9 cellular contexts compared by ENCODE assay signal in the genomic region with DNA sequence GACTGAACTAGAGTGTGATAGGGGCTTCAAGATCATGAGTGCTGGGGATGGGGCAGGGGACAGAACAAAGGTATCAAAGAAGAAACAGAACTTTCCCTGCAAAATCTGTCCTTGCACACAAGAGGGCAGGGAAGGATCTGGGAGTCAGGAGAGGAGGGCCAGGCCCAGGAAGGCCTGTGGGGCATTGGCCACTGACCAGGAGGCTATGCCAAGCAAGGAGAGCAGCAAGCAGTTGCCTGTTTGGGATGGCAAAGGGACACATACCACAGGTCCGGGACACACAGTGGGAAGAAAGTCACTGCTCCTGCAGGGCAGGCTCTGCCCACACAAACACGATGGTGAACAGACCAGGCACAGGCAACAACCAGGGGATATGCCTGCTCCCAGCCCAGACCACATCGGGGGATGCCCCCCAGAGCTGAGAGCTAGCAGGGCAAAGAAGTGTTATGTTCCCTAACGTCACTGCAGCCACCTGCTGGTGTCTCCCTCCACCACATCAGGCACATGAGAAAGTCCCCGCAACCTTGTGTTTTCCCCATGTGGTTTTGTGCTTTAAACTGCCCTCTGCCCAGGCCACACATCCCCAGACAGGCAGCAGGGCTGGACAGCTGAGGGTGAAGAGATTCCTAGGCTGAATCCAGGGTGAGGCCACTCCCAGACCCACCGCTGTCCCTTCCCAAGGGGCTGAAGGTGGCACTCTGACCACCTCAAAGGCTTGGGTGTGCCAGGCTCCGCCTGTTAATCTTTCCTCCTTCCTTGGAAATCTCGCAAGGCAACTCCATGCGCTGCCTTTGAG. TPM values are rescaled to one million over a fixed set of nuclear protein-coding genes. Genes with fewer than 3 reads are reported as not detected.
A peak's percentile ranks its signal among the peaks of the same experiment; 100 is the strongest.
DNase-seq lines count a peak whose midpoint lies in the region; ATAC-seq lines count a peak whose summit lies in the region.
"Had no signal": no experiment of that assay in that cellular context is flagged by ENCODE, and none has a peak within 500 bp of the region (broad histone marks: within the 10 kb centered on the region; RNA-seq: fewer than 3 reads in every experiment).

No MANE protein-coding gene starts in this region.

- intact Hi-C loops in naive thymus-derived CD4-positive, alpha-beta T cell (cut with micrococcal nuclease), result loop anchor here in 1 of 2 donors (5.0 kb wide), 2 partner anchors 348 to 413 kb away; a partner anchor contains a TSS

- H3K4me3 ChIP-seq in naive thymus-derived CD4-positive, alpha-beta T cell (ENCODE audit: low read length), result no peak overlapping the region

- peaks cover 0 to 3% (median 0%) of the 10 kb centered on the region in 3 donors for H3K4me1 Mint-ChIP-seq in IgD-negative memory B cell
- peaks cover 0 to 8% (median 0%) of the 10 kb centered on the region in 7 donors for H3K4me1 Mint-ChIP-seq in naive thymus-derived CD4-positive, alpha-beta T cell

- CTCF ChIA-PET in naive thymus-derived CD4-positive, alpha-beta T cell (lab: Charles Lee), result interaction anchor here (14.4 kb wide), 1 partner anchor 75 kb away, joined by 259 read pairs; no protein-coding TSS in a partner anchor

- H3K9me3 Mint-ChIP-seq in IgD-negative memory B cell, result no peaks in the 10 kb centered on the region
- H3K9me3 Mint-ChIP-seq in naive thymus-derived CD4-positive, alpha-beta T cell, result no peaks in the 10 kb centered on the region

- H3K4me3 Mint-ChIP-seq in IgD-negative memory B cell, result no peak overlapping the region
- no peak overlapping the region for H3K4me3 Mint-ChIP-seq in naive thymus-derived CD4-positive, alpha-beta T cell

- H3K36me3 Mint-ChIP-seq in IgD-negative memory B cell, result peaks cover 3% of the 10 kb centered on the region
- H3K36me3 Mint-ChIP-seq in naive thymus-derived CD4-positive, alpha-beta T cell, result peaks cover 0 to 28% (median 0%) of the 10 kb centered on the region in 5 donors

- peak overlapping the region in 2 of 3 donors; percentile 68 to 75 for H3K27ac Mint-ChIP-seq in IgD-negative memory B cell
- H3K27ac Mint-ChIP-seq in naive thymus-derived CD4-positive, alpha-beta T cell, result peak overlapping the region in 7 of 9 donors; percentile 26 to 75 (median 58)

- no peak overlapping the region for H3K27ac ChIP-seq in naive thymus-derived CD4-positive, alpha-beta T cell (ENCODE audit: low read depth, low read length)

- no peak for DNase-seq in naive thymus-derived CD4-positive, alpha-beta T cell
- DNase-seq in amygdala (lab: John Stamatoyannopoulos, UW) (no peak), GOT3 (lab: John Stamatoyannopoulos, UW) (no peak), NCI-H1092 treated with DMSO at 0.1 percent for 48 hours (lab: John Stamatoyannopoulos, UW) (no peak), NCI-H526 treated with DMSO at 0.1 percent for 48 hours (lab: John Stamatoyannopoulos, UW) (no peak)
- DNase-seq: IMR-90 had no signal

- H3K27me3 Mint-ChIP-seq in IgD-negative memory B cell, result no peaks in the 10 kb centered on the region
- no peaks in the 10 kb centered on the region for H3K27me3 Mint-ChIP-seq in naive thymus-derived CD4-positive, alpha-beta T cell

- no peaks in the 10 kb centered on the region for H3K4me1 ChIP-seq in naive thymus-derived CD4-positive, alpha-beta T cell (ENCODE audit: control insufficient read depth in 2 of 2, insufficient read depth in 2 of 2, low read length in 2 of 2)

- ATAC-seq in GM18868 (IDR thresholded peaks at IDR 0.05; ENCODE audit: unreplicated experiment) (peak; percentile 93), GM21737 (IDR thresholded peaks at IDR 0.05; ENCODE audit: unreplicated experiment) (peak; percentile 74)
- peak; percentile 6 for ATAC-seq in naive thymus-derived CD4-positive, alpha-beta T cell

- POLR2A ChIA-PET in naive thymus-derived CD4-positive, alpha-beta T cell (lab: Charles Lee), result no interaction called here

- no peaks in the 10 kb centered on the region for H3K27me3 ChIP-seq in naive thymus-derived CD4-positive, alpha-beta T cell (ENCODE audit: control insufficient read depth in 2 of 2, insufficient read depth in 2 of 2, low read length in 2 of 2)

- H3K9me3 ChIP-seq in naive thymus-derived CD4-positive, alpha-beta T cell (ENCODE audit: control insufficient read depth in 2 of 3, low read length in 3 of 3), result no peaks in the 10 kb centered on the region

- peaks cover 0 to 65% (median 5%) of the 10 kb centered on the region in 3 experiments for H3K36me3 ChIP-seq in naive thymus-derived CD4-positive, alpha-beta T cell (ENCODE audit: control insufficient read depth in 2 of 3, insufficient read depth in 3 of 3, low read length in 3 of 3)

RNA-seq across cellular contexts. Expression of a gene that starts 53.6 kb away (rescaled TPM):
- 5.6 TPM for polyA plus RNA-seq in IgD-negative memory B cell
- 10 to 100 TPM; 68.3 to 97.6 (median 73.4) TPM for total RNA-seq in naive thymus-derived CD4-positive, alpha-beta T cell
- polyA plus RNA-seq in naive thymus-derived CD4-positive, alpha-beta T cell, result 1 to 10 TPM; 3.0 to 8.1 TPM

Comparison
In these comparisons a context has a peak if more than half of its experiments do, and no peak if none do; other contexts are left out.
1. ATAC-seq: peak in every context shown above with its lines; median percentile 93 in GM18868; 74 in GM21737; 6 in naive thymus-derived CD4-positive, alpha-beta T cell.